In genomic region chr6:88636871-88637270, GRCh38 we compare ENCODE assay signal across 20 cellular contexts.
"Had no signal": no experiment of that assay in that cellular context is flagged by ENCODE, and none has a peak within 500 bp of the region (broad histone marks: within the 10 kb centered on the region; RNA-seq: fewer than 3 reads in every experiment).

No MANE protein-coding gene starts in this region.

- H3K4me3 ChIP-seq: adrenal gland, breast epithelium had no signal

- H3K9me3 ChIP-seq: adrenal gland, breast epithelium had no signal

- H3K27me3 Mint-ChIP-seq: activated CD4-positive, alpha-beta memory T cell treated with anti-CD3 and anti-CD28 coated beads, Interleukin-2, amount 10 ng/mL, durations not matched to agents 7 days and 5 days; activated CD4-positive, alpha-beta T cell treated with anti-CD3 and anti-CD28 coated beads for 36 hours; activated naive CD8-positive, alpha-beta T cell treated with anti-CD3 and anti-CD28 coated beads, Interleukin-2, amount 10 ng/mL, durations not matched to agents 7 days and 5 days had no signal

- H3K36me3 ChIP-seq: adrenal gland, breast epithelium had no signal

- H3K4me3 Mint-ChIP-seq: activated CD4-positive, alpha-beta memory T cell treated with anti-CD3 and anti-CD28 coated beads, Interleukin-2, amount 10 ng/mL, durations not matched to agents 7 days and 5 days; activated CD4-positive, alpha-beta T cell treated with anti-CD3 and anti-CD28 coated beads for 36 hours; activated naive CD8-positive, alpha-beta T cell treated with anti-CD3 and anti-CD28 coated beads, Interleukin-2, amount 10 ng/mL, durations not matched to agents 7 days and 5 days had no signal

- H3K9me3 Mint-ChIP-seq: activated CD4-positive, alpha-beta memory T cell treated with anti-CD3 and anti-CD28 coated beads, Interleukin-2, amount 10 ng/mL, durations not matched to agents 7 days and 5 days; activated naive CD8-positive, alpha-beta T cell treated with anti-CD3 and anti-CD28 coated beads, Interleukin-2, amount 10 ng/mL, durations not matched to agents 7 days and 5 days had no signal

- DNase-seq: activated CD4-positive, alpha-beta memory T cell treated with anti-CD3 and anti-CD28 coated beads, Interleukin-2, amount 10 ng/mL, durations not matched to agents 7 days and 5 days; activated CD4-positive, alpha-beta T cell treated with anti-CD3 and anti-CD28 coated beads for 36 hours; activated CD4-positive, alpha-beta T cell treated with anti-CD3 and anti-CD28 coated beads, Interleukin-2, amount 50 U/mL, for 1 hour; activated CD8-positive, alpha-beta memory T cell treated with anti-CD3 and anti-CD28 coated beads, Interleukin-2, amount 50 U/mL, for 48 hours; activated naive CD4-positive, alpha-beta T cell treated with anti-CD3 and anti-CD28 coated beads, Interleukin-2, amount 50 U/mL, for 16 hours; activated naive CD8-positive, alpha-beta T cell treated with anti-CD3 and anti-CD28 coated beads, Interleukin-2, amount 10 ng/mL, durations not matched to agents 7 days and 5 days; activated T-cell treated with anti-CD3 and anti-CD28 coated beads, Interleukin-2, amount 50 U/mL, for 1 hour; adrenal gland; anterior cingulate cortex; caudate nucleus; MM.1S; NCI-H1105 treated with DMSO at 0.1 percent for 48 hours; NCI-H1436 treated with DMSO at 0.1 percent for 48 hours; NCI-H187; NCI-H226; T-helper 1 cell had no signal

- ATAC-seq: activated CD4-positive, alpha-beta T cell treated with anti-CD3 and anti-CD28 coated beads for 36 hours; Right ventricle myocardium inferior had no signal

- H3K4me1 ChIP-seq: breast epithelium had no signal

- H3K27me3 ChIP-seq: adrenal gland, breast epithelium had no signal

- H3K4me1 Mint-ChIP-seq: activated CD4-positive, alpha-beta memory T cell treated with anti-CD3 and anti-CD28 coated beads, Interleukin-2, amount 10 ng/mL, durations not matched to agents 7 days and 5 days; activated naive CD8-positive, alpha-beta T cell treated with anti-CD3 and anti-CD28 coated beads, Interleukin-2, amount 10 ng/mL, durations not matched to agents 7 days and 5 days had no signal

- H3K27ac Mint-ChIP-seq: activated CD4-positive, alpha-beta memory T cell treated with anti-CD3 and anti-CD28 coated beads, Interleukin-2, amount 10 ng/mL, durations not matched to agents 7 days and 5 days; activated CD4-positive, alpha-beta T cell treated with anti-CD3 and anti-CD28 coated beads for 36 hours; activated naive CD8-positive, alpha-beta T cell treated with anti-CD3 and anti-CD28 coated beads, Interleukin-2, amount 10 ng/mL, durations not matched to agents 7 days and 5 days had no signal

- H3K27ac ChIP-seq: adrenal gland, breast epithelium, SK-N-MC, VCaP had no signal
